In the genomic region with DNA sequence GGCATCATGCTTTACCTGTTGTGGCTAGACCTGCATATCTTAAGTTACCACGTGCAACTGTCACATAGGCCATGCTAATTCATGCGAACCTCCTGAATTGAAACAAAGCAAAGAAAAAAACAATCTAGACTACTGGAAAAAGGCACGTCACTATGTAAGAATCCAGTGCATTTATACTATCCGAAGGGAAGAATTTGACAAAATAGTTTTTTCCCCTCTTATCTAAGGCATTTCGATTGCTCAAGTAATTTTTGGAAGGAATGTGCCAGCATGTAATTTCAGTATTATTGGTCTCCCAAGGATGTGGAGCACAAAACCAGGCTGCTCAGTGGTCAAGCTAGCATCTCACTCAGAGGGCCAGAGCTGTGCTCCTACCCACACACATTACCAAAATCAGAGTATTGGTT, we compare ENCODE assay signal across 17 cellular contexts. TPM values are rescaled to one million over a fixed set of nuclear protein-coding genes. Genes with fewer than 3 reads are reported as not detected.
DNase-seq lines count a peak whose midpoint lies in the region; ATAC-seq and TF ChIP-seq lines count a peak whose summit lies in the region.
"Had no signal": no experiment of that assay in that cellular context is flagged by ENCODE, and none has a peak within 500 bp of the region (broad histone marks: within the 10 kb centered on the region; RNA-seq: fewer than 3 reads in every experiment).

No MANE protein-coding gene starts in this region.

- no peak overlapping the region for H3K27ac ChIP-seq in fibroblast of lung (ENCODE audit: insufficient read depth, low read length)
- H3K27ac ChIP-seq in osteoblast (ENCODE audit: low read depth, low read length), result peak overlapping the region; percentile 58
- H3K27ac ChIP-seq: HL-60, parathyroid adenoma had no signal

- DNase-seq in AG09319 (ENCODE audit: extremely low read depth, low read depth) (peak; percentile 47), HS-5 (ENCODE audit: low read depth) (peak; percentile 47), fibroblast of lung (ENCODE audit: low read depth in 2 of 2) (peak; percentile 58 to 95), osteoblast (ENCODE audit: insufficient read length, low spot score, missing footprints) (peak; percentile 85), activated T-cell treated with anti-CD3 and anti-CD28 coated beads for 4 hours (no peak)
- no peak for DNase-seq in activated CD8-positive, alpha-beta memory T cell treated with anti-CD3 and anti-CD28 coated beads for 24 hours
- DNase-seq: activated CD4-positive, alpha-beta T cell treated with anti-CD3 and anti-CD28 coated beads for 1 hour; activated naive CD4-positive, alpha-beta T cell treated with anti-CD3 and anti-CD28 coated beads, Interleukin-2, amount 50 U/mL, for 16 hours; dermis blood vessel endothelial cell; GDM1; Kasumi-1; NCI-H187 treated with DMSO at 0.1 percent for 48 hours; stimulated activated CD4-positive, alpha-beta T cell treated with anti-CD3 and anti-CD28 coated beads, Interleukin-15, amount 100 ng/mL, for 24 hours had no signal

- H3K4me2 ChIP-seq in fibroblast of lung (ENCODE audit: extremely low read depth, insufficient read depth, low read length) (no peak overlapping the region), osteoblast (ENCODE audit: insufficient read depth, low read length) (peak overlapping the region; percentile 53)

- H3K9me3 ChIP-seq in fibroblast of lung (ENCODE audit: control insufficient read depth, insufficient read depth, low read depth, low read length), result no peaks in the 10 kb centered on the region
- no peaks in the 10 kb centered on the region for H3K9me3 ChIP-seq in osteoblast (ENCODE audit: low read depth, low read length)

- H2AFZ ChIP-seq in fibroblast of lung (ENCODE audit: low read length) (no peak overlapping the region), osteoblast (ENCODE audit: low read length) (no peak overlapping the region)
- H2AFZ ChIP-seq: parathyroid adenoma had no signal

- H4K20me1 ChIP-seq in fibroblast of lung (ENCODE audit: control insufficient read depth, extremely low read depth, insufficient read depth, low read length), result no peaks in the 10 kb centered on the region
- H4K20me1 ChIP-seq in osteoblast (ENCODE audit: insufficient read depth, low read length), result no peaks in the 10 kb centered on the region

- H3K27me3 ChIP-seq in fibroblast of lung (ENCODE audit: control insufficient read depth, insufficient read depth, low read length), result no peaks in the 10 kb centered on the region
- no peaks in the 10 kb centered on the region for H3K27me3 ChIP-seq in osteoblast (ENCODE audit: insufficient read depth, low read length)

- H3K4me1 ChIP-seq in fibroblast of lung (ENCODE audit: control insufficient read depth, extremely low read depth, insufficient read depth, low read length), result no peaks in the 10 kb centered on the region
- H3K4me1 ChIP-seq in osteoblast (ENCODE audit: insufficient read depth, low read length), result peaks cover 32% of the 10 kb centered on the region
- H3K4me1 ChIP-seq: parathyroid adenoma had no signal

- H3K36me3 ChIP-seq in fibroblast of lung (ENCODE audit: control insufficient read depth, insufficient read depth, low read length) (no peaks in the 10 kb centered on the region), osteoblast (ENCODE audit: insufficient read depth, low read length) (no peaks in the 10 kb centered on the region)

- H3K4me3 ChIP-seq in fibroblast of lung (replicated peaks in 1 of 4; ENCODE audit: control extremely low read depth in 1 of 4, insufficient read depth in 1 of 4, low read depth in 3 of 4, low read length in 4 of 4) (no peak overlapping the region), osteoblast (ENCODE audit: insufficient read depth, low read length) (no peak overlapping the region)

- H3K79me2 ChIP-seq in fibroblast of lung (ENCODE audit: control insufficient read depth, insufficient read depth, low read length), result no peaks in the 10 kb centered on the region
- H3K79me2 ChIP-seq in osteoblast (ENCODE audit: insufficient read depth, low read length), result no peaks in the 10 kb centered on the region
- H3K79me2 ChIP-seq: parathyroid adenoma had no signal

- no peak overlapping the region for H3K9ac ChIP-seq in fibroblast of lung (ENCODE audit: insufficient read depth, low read length)
- H3K9ac ChIP-seq: parathyroid adenoma had no signal

- no peak for TF ChIP-seq POLR2A in GM18505 (IDR thresholded peaks at IDR 0.05; ENCODE audit: borderline replicate concordance, extremely low read depth, insufficient read depth, insufficient read length)

- ATAC-seq in HG03565 (IDR thresholded peaks at IDR 0.05; ENCODE audit: unreplicated experiment) (no peak), GM18505 (IDR thresholded peaks at IDR 0.05; ENCODE audit: unreplicated experiment) (no peak)

- TF ChIP-seq CTCF in AG09319 (IDR thresholded peaks at IDR 0.05; ENCODE audit: low read depth, low read length) (no peak), fibroblast of lung (conservative IDR thresholded peaks at IDR 0.05 in 1 of 2, IDR thresholded peaks at IDR 0.05 in 1 of 2; ENCODE audit: low read depth in 1 of 2, low read length in 2 of 2) (no peak), osteoblast (IDR thresholded peaks at IDR 0.05; ENCODE audit: extremely low read depth, low read depth, low read length) (no peak)

RNA-seq across cellular contexts. Expression of gene C1orf198, which starts 31.5 kb away (rescaled TPM):
- total RNA-seq in fibroblast of lung (39.5 and 57.8 TPM in 2 replicates), osteoblast (251 and 352 TPM in 2 replicates)
- polyA plus RNA-seq in fibroblast of lung, result 90.1 and 215 TPM in 2 replicates
- 52.7 and 112 TPM in 2 replicates for polyA plus RNA-seq in fibroblast of lung (2012)
- polyA minus RNA-seq in fibroblast of lung (ENCODE audit: low replicate concordance), result 66.4 and 162 TPM in 2 replicates

Comparison
In these comparisons a context has a peak if more than half of its experiments do, and no peak if none do; other contexts are left out.
1. DNase-seq: peak in AG09319 (single experiment), HS-5 (single experiment), fibroblast of lung (2 of 2) and osteoblast (single experiment); none in activated CD8-positive, alpha-beta memory T cell treated with anti-CD3 and anti-CD28 coated beads for 24 hours (single experiment) and activated T-cell treated with anti-CD3 and anti-CD28 coated beads for 4 hours (single experiment).